Comparison of ENCODE assay signal across 1 cellular context in the genomic region with DNA sequence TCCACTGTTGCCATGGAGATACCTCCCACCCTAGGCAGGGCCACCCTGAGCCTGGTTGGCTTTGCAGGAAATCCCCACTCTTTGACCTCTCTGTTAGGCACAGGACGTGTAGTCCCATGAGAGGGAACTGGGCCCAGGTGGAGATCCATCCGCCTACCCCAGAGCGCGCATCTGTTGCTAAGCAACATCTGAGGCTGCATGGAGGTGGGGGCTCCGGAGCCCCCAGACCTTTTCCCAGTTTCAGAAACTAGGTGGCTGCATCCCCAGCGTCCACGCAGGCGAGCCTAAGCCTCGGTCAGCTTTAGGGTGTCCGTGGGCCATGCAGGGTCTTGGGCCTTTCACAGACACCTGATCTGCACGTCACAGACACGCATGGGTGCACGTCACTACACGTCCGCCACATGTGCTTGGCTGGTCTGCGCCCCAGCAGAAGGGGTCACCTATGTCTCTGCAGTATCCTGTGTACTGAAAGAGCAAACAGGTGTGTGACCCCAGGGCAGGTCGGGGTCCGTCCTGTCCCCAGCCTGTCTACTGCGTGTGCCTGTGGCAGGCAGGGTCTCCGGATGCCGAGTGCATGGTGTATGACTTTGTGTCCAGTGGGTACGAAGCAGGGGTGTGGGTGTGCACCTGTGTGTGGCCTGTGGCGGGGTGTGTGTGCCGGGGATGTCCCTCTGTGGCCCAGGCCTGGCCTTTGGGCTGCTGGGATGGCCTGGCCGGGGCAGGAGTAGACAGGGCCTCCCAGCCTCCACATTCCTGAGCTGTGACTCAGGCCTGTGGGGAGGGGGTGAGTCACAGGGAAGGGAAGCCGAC.
TF ChIP-seq lines count a peak whose summit lies in the region.

No MANE protein-coding gene starts in this region.

TF ChIP-seq in HepG2, 621 proteins besides CTCF, POLR2A, EP300 and RAD21 (continued from another document and continues in another):
- TF ChIP-seq TEAD2 (CRISPR knock-in tag; IDR thresholded peaks at IDR 0.05) (no peak), ZNF629 (CRISPR knock-in tag; conservative IDR thresholded peaks at IDR 0.05) (no peak), ZNF335 (CRISPR knock-in tag; IDR thresholded peaks at IDR 0.05) (peak; percentile 89), ZNF83 (CRISPR knock-in tag; IDR thresholded peaks at IDR 0.05; ENCODE audit: borderline replicate concordance) (peak; percentile 91; the same call in 1 of the 2 replicates), NFYC (CRISPR knock-in tag; IDR thresholded peaks at IDR 0.05) (0 out of 2 replicates have a peak, but pooled peaks have one; percentile 8), SOX13 (IDR thresholded peaks at IDR 0.05) (no peak), SOX13 (CRISPR knock-in tag; conservative IDR thresholded peaks at IDR 0.05 in 1 of 2, IDR thresholded peaks at IDR 0.05 in 1 of 2) (peak in 1 of 2 experiments; percentile 67; a peak in 2 of 4 replicates), RBFOX2 (IDR thresholded peaks at IDR 0.05; ENCODE audit: low read depth, low read length) (no peak), NFE2L1 (CRISPR knock-in tag; IDR thresholded peaks at IDR 0.05; ENCODE audit: borderline replicate concordance) (0 out of 2 replicates have a peak, but pooled peaks have one; percentile 56), FOXK1 (CRISPR knock-in tag; IDR thresholded peaks at IDR 0.05; ENCODE audit: borderline replicate concordance, low read depth) (peak; percentile 42; the same call in 1 of the 2 replicates), HOXA7 (CRISPR knock-in tag; IDR thresholded peaks at IDR 0.05) (no peak), TAF15 (IDR thresholded peaks at IDR 0.05; ENCODE audit: low read depth, low read length, poor library complexity, severe bottlenecking) (no peak), NPAS2 (CRISPR knock-in tag; IDR thresholded peaks at IDR 0.05; ENCODE audit: borderline replicate concordance) (no peak), DPF2 (CRISPR knock-in tag; IDR thresholded peaks at IDR 0.05; ENCODE audit: borderline replicate concordance, low read depth) (peak; percentile 55), TMF1 (CRISPR knock-in tag; IDR thresholded peaks at IDR 0.05; ENCODE audit: low read depth) (no peak), KAT7 (CRISPR knock-in tag; IDR thresholded peaks at IDR 0.05; ENCODE audit: borderline replicate concordance) (0 out of 2 replicates have a peak, but pooled peaks have one; percentile 15), ZFP1 (CRISPR knock-in tag; IDR thresholded peaks at IDR 0.05) (no peak), MED8 (CRISPR knock-in tag; IDR thresholded peaks at IDR 0.05; ENCODE audit: insufficient replicate concordance) (no peak), ZNF263 (CRISPR knock-in tag; IDR thresholded peaks at IDR 0.05) (no peak; the same call in 1 of the 2 replicates), NCOA2 (CRISPR knock-in tag; IDR thresholded peaks at IDR 0.05) (peak; percentile 78), ELF1 (CRISPR knock-in tag; IDR thresholded peaks at IDR 0.05) (no peak; the same call in 1 of the 2 replicates), ZBTB38 (CRISPR knock-in tag; IDR thresholded peaks at IDR 0.05) (0 out of 2 replicates have a peak, but pooled peaks have one; percentile 37), ZNF333 (CRISPR knock-in tag; IDR thresholded peaks at IDR 0.05; ENCODE audit: borderline replicate concordance) (no peak), MBNL3 (CRISPR knock-in tag; conservative IDR thresholded peaks at IDR 0.05) (no peak), TARDBP (CRISPR knock-in tag; IDR thresholded peaks at IDR 0.05) (peak; percentile 76), ZNF207 (IDR thresholded peaks at IDR 0.05; ENCODE audit: borderline replicate concordance) (no peak), ZNF746 (CRISPR knock-in tag; IDR thresholded peaks at IDR 0.05) (peak; percentile 89), ZNF530 (CRISPR knock-in tag; IDR thresholded peaks at IDR 0.05; ENCODE audit: low read depth) (no peak), JUNB (CRISPR knock-in tag; IDR thresholded peaks at IDR 0.05; ENCODE audit: borderline replicate concordance) (peak; percentile 100), ZNF552 (CRISPR knock-in tag; IDR thresholded peaks at IDR 0.05; ENCODE audit: borderline replicate concordance) (no peak), RFXANK (CRISPR knock-in tag; IDR thresholded peaks at IDR 0.05) (no peak), ZNF225 (CRISPR knock-in tag; IDR thresholded peaks at IDR 0.05) (no peak), ZNF788 (CRISPR knock-in tag; IDR thresholded peaks at IDR 0.05; ENCODE audit: borderline replicate concordance) (no peak; the same call in 1 of the 2 replicates), GTF2F1 (IDR thresholded peaks at IDR 0.05; ENCODE audit: low read length) (no peak), ZNF674 (CRISPR knock-in tag; IDR thresholded peaks at IDR 0.05; ENCODE audit: low read depth) (no peak), SAP130 (CRISPR knock-in tag; IDR thresholded peaks at IDR 0.05; ENCODE audit: low read depth) (peak; percentile 92), ZNF816 (CRISPR knock-in tag; IDR thresholded peaks at IDR 0.05; ENCODE audit: borderline replicate concordance) (no peak), RFX5 (IDR thresholded peaks at IDR 0.05; ENCODE audit: low read depth, low read length) (no peak), ATF1 (CRISPR knock-in tag; IDR thresholded peaks at IDR 0.05) (no peak), NFE2 (CRISPR knock-in tag; IDR thresholded peaks at IDR 0.05) (no peak), ZNF251 (CRISPR knock-in tag; IDR thresholded peaks at IDR 0.05) (peak; percentile 77; the same call in 1 of the 2 replicates), MXD4 (CRISPR knock-in tag; IDR thresholded peaks at IDR 0.05) (no peak), HNF4A (CRISPR knock-in tag; IDR thresholded peaks at IDR 0.05) (peak; percentile 73; the same call in 1 of the 2 replicates), KAT2B (IDR thresholded peaks at IDR 0.05; ENCODE audit: borderline replicate concordance, low read depth, low read length) (no peak), HCFC1 (IDR thresholded peaks at IDR 0.05; ENCODE audit: low read depth, low read length) (no peak), ZSCAN31 (CRISPR knock-in tag; IDR thresholded peaks at IDR 0.05; ENCODE audit: low read depth) (no peak), ZNF7 (CRISPR knock-in tag; IDR thresholded peaks at IDR 0.05) (no peak)
- TF ChIP-seq, protein P1, sequence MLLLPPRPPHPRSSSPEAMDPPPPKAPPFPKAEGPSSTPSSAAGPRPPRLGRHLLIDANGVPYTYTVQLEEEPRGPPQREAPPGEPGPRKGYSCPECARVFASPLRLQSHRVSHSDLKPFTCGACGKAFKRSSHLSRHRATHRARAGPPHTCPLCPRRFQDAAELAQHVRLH (CRISPR knock-in tag; IDR thresholded peaks at IDR 0.05; ENCODE audit: borderline replicate concordance, low read depth), result no peak
- TF ChIP-seq, protein P2, sequence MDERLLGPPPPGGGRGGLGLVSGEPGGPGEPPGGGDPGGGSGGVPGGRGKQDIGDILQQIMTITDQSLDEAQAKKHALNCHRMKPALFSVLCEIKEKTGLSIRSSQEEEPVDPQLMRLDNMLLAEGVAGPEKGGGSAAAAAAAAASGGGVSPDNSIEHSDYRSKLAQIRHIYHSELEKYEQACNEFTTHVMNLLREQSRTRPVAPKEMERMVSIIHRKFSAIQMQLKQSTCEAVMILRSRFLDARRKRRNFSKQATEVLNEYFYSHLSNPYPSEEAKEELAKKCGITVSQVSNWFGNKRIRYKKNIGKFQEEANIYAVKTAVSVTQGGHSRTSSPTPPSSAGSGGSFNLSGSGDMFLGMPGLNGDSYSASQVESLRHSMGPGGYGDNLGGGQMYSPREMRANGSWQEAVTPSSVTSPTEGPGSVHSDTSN (CRISPR knock-in tag; IDR thresholded peaks at IDR 0.05), result no peak
- TF ChIP-seq, protein P3, sequence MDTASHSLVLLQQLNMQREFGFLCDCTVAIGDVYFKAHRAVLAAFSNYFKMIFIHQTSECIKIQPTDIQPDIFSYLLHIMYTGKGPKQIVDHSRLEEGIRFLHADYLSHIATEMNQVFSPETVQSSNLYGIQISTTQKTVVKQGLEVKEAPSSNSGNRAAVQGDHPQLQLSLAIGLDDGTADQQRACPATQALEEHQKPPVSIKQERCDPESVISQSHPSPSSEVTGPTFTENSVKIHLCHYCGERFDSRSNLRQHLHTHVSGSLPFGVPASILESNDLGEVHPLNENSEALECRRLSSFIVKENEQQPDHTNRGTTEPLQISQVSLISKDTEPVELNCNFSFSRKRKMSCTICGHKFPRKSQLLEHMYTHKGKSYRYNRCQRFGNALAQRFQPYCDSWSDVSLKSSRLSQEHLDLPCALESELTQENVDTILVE (CRISPR knock-in tag; IDR thresholded peaks at IDR 0.05), result no peak
- TF ChIP-seq, protein P4, sequence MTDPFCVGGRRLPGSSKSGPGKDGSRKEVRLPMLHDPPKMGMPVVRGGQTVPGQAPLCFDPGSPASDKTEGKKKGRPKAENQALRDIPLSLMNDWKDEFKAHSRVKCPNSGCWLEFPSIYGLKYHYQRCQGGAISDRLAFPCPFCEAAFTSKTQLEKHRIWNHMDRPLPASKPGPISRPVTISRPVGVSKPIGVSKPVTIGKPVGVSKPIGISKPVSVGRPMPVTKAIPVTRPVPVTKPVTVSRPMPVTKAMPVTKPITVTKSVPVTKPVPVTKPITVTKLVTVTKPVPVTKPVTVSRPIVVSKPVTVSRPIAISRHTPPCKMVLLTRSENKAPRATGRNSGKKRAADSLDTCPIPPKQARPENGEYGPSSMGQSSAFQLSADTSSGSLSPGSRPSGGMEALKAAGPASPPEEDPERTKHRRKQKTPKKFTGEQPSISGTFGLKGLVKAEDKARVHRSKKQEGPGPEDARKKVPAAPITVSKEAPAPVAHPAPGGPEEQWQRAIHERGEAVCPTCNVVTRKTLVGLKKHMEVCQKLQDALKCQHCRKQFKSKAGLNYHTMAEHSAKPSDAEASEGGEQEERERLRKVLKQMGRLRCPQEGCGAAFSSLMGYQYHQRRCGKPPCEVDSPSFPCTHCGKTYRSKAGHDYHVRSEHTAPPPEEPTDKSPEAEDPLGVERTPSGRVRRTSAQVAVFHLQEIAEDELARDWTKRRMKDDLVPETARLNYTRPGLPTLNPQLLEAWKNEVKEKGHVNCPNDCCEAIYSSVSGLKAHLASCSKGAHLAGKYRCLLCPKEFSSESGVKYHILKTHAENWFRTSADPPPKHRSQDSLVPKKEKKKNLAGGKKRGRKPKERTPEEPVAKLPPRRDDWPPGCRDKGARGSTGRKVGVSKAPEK (CRISPR knock-in tag; IDR thresholded peaks at IDR 0.05; ENCODE audit: borderline replicate concordance), result no peak; the same call in 1 of the 2 replicates
- TF ChIP-seq, protein P5, sequence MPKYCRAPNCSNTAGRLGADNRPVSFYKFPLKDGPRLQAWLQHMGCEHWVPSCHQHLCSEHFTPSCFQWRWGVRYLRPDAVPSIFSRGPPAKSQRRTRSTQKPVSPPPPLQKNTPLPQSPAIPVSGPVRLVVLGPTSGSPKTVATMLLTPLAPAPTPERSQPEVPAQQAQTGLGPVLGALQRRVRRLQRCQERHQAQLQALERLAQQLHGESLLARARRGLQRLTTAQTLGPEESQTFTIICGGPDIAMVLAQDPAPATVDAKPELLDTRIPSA (CRISPR knock-in tag; IDR thresholded peaks at IDR 0.05; ENCODE audit: borderline replicate concordance), result no peak
- TF ChIP-seq, protein P6, sequence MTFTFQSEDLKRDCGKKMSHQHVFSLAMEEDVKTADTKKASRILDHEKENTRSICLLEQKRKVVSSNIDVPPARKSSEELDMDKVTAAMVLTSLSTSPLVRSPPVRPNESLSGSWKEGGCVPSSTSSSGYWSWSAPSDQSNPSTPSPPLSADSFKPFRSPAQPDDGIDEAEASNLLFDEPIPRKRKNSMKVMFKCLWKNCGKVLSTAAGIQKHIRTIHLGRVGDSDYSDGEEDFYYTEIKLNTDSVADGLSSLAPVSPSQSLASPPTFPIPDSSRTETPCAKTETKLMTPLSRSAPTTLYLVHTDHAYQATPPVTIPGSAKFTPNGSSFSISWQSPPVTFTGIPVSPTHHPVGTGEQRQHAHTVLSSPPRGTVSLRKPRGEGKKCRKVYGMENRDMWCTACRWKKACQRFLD (CRISPR knock-in tag; IDR thresholded peaks at IDR 0.05; ENCODE audit: borderline replicate concordance), result 0 out of 2 replicates have a peak, but pooled peaks have one; percentile 63
- TF ChIP-seq, protein P7, sequence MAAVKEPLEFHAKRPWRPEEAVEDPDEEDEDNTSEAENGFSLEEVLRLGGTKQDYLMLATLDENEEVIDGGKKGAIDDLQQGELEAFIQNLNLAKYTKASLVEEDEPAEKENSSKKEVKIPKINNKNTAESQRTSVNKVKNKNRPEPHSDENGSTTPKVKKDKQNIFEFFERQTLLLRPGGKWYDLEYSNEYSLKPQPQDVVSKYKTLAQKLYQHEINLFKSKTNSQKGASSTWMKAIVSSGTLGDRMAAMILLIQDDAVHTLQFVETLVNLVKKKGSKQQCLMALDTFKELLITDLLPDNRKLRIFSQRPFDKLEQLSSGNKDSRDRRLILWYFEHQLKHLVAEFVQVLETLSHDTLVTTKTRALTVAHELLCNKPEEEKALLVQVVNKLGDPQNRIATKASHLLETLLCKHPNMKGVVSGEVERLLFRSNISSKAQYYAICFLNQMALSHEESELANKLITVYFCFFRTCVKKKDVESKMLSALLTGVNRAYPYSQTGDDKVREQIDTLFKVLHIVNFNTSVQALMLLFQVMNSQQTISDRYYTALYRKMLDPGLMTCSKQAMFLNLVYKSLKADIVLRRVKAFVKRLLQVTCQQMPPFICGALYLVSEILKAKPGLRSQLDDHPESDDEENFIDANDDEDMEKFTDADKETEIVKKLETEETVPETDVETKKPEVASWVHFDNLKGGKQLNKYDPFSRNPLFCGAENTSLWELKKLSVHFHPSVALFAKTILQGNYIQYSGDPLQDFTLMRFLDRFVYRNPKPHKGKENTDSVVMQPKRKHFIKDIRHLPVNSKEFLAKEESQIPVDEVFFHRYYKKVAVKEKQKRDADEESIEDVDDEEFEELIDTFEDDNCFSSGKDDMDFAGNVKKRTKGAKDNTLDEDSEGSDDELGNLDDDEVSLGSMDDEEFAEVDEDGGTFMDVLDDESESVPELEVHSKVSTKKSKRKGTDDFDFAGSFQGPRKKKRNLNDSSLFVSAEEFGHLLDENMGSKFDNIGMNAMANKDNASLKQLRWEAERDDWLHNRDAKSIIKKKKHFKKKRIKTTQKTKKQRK (IDR thresholded peaks at IDR 0.05; ENCODE audit: low read length), result no peak
- TF ChIP-seq, protein P8, sequence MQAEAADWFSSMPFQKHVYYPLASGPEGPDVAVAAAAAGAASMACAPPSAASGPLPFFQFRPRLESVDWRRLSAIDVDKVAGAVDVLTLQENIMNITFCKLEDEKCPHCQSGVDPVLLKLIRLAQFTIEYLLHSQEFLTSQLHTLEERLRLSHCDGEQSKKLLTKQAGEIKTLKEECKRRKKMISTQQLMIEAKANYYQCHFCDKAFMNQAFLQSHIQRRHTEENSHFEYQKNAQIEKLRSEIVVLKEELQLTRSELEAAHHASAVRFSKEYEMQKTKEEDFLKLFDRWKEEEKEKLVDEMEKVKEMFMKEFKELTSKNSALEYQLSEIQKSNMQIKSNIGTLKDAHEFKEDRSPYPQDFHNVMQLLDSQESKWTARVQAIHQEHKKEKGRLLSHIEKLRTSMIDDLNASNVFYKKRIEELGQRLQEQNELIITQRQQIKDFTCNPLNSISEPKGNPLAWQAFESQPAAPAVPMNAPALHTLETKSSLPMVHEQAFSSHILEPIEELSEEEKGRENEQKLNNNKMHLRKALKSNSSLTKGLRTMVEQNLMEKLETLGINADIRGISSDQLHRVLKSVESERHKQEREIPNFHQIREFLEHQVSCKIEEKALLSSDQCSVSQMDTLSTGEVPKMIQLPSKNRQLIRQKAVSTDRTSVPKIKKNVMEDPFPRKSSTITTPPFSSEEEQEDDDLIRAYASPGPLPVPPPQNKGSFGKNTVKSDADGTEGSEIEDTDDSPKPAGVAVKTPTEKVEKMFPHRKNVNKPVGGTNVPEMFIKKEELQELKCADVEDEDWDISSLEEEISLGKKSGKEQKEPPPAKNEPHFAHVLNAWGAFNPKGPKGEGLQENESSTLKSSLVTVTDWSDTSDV (CRISPR knock-in tag; IDR thresholded peaks at IDR 0.05), result no peak
- TF ChIP-seq, protein P9, sequence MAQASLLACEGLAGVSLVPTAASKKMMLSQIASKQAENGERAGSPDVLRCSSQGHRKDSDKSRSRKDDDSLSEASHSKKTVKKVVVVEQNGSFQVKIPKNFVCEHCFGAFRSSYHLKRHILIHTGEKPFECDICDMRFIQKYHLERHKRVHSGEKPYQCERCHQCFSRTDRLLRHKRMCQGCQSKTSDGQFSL (CRISPR knock-in tag; IDR thresholded peaks at IDR 0.05), result 0 out of 2 replicates have a peak, but pooled peaks have one; percentile 33
